In genomic region chr7:116951366-116952292, GRCh38 we compare ENCODE assay signal across 1 cellular context.
TF ChIP-seq lines count a peak whose summit lies in the region.

No MANE protein-coding gene starts in this region.

TF ChIP-seq in K562, 482 proteins besides CTCF, POLR2A, EP300 and RAD21 (continued from another document and continues in another):
- TF ChIP-seq MBD1 (CRISPR knock-in tag; IDR thresholded peaks at IDR 0.05), result 0 out of 2 replicates have a peak, but pooled peaks have one; percentile 44
- TF ChIP-seq E2F8 (IDR thresholded peaks at IDR 0.05; ENCODE audit: low read depth, partially characterized antibody), result no peak
- no peak for TF ChIP-seq FOXA1 (IDR thresholded peaks at IDR 0.05; ENCODE audit: borderline replicate concordance)
- TF ChIP-seq FOXK2 (conservative IDR thresholded peaks at IDR 0.05 in 1 of 2, IDR thresholded peaks at IDR 0.05 in 1 of 2; ENCODE audit: low read depth in 2 of 2), result peak; percentile 16 to 71
- TF ChIP-seq SMARCA4 (IDR thresholded peaks at IDR 0.05), result peak; percentile 16; the same call in 1 of the 2 replicates
- TF ChIP-seq HOMEZ (CRISPR knock-in tag; IDR thresholded peaks at IDR 0.05), result no peak
- no peak for TF ChIP-seq ARHGAP35 (IDR thresholded peaks at IDR 0.05; ENCODE audit: partially characterized antibody)
- TF ChIP-seq RBM25 (IDR thresholded peaks at IDR 0.05; ENCODE audit: low read depth, low read length, severe bottlenecking), result peak; percentile 51
- TF ChIP-seq ZFP91 (CRISPR knock-in tag; IDR thresholded peaks at IDR 0.05), result no peak
- TF ChIP-seq ZNF253 (CRISPR knock-in tag; conservative IDR thresholded peaks at IDR 0.05), result no peak
- no peak for TF ChIP-seq TAF7 (tag; IDR thresholded peaks at IDR 0.05)
- 0 out of 2 replicates have a peak, but pooled peaks have one; percentile 51 for TF ChIP-seq ZNF263 (CRISPR knock-in tag; IDR thresholded peaks at IDR 0.05; ENCODE audit: borderline replicate concordance)
- 0 out of 2 replicates have a peak, but pooled peaks have one; percentile 59 for TF ChIP-seq MTA3 (IDR thresholded peaks at IDR 0.05; ENCODE audit: borderline replicate concordance)
- peak; percentile 12; the same call in 1 of the 2 replicates for TF ChIP-seq ZBTB40 (IDR thresholded peaks at IDR 0.05)
- TF ChIP-seq ZBTB40 (CRISPR knock-in tag; IDR thresholded peaks at IDR 0.05), result no peak
- TF ChIP-seq PML (IDR thresholded peaks at IDR 0.05; ENCODE audit: low read length), result peak; percentile 56
- TF ChIP-seq CGGBP1 (CRISPR knock-in tag; IDR thresholded peaks at IDR 0.05), result peak; percentile 66; the same call in 1 of the 2 replicates
- TF ChIP-seq GATAD2A (IDR thresholded peaks at IDR 0.05), result no peak; the same call in 1 of the 2 replicates
- TF ChIP-seq ETS2 (tag; IDR thresholded peaks at IDR 0.05; ENCODE audit: borderline replicate concordance, poor library complexity, severe bottlenecking), result no peak
- TF ChIP-seq MLLT1 (IDR thresholded peaks at IDR 0.05), result peak in 1 of 2 experiments; percentile 40; a peak in 1 of 4 replicates
- TF ChIP-seq UBTF (IDR thresholded peaks at IDR 0.05; ENCODE audit: borderline replicate concordance in 1 of 2, low read depth in 2 of 2, low read length in 2 of 2), result 0 out of 4 replicates have a peak, but pooled peaks of 1 of the 2 experiments have one; percentile 9
- no peak for TF ChIP-seq MXI1 (IDR thresholded peaks at IDR 0.05; ENCODE audit: low read depth, low read length)
- peak; percentile 78 for TF ChIP-seq SUPT5H (IDR thresholded peaks at IDR 0.05)
- TF ChIP-seq AFF4 (CRISPR knock-in tag; IDR thresholded peaks at IDR 0.05), result peak; percentile 53; the same call in 1 of the 2 replicates
